ENCODE assay signal across 8 cellular contexts in the genomic region with DNA sequence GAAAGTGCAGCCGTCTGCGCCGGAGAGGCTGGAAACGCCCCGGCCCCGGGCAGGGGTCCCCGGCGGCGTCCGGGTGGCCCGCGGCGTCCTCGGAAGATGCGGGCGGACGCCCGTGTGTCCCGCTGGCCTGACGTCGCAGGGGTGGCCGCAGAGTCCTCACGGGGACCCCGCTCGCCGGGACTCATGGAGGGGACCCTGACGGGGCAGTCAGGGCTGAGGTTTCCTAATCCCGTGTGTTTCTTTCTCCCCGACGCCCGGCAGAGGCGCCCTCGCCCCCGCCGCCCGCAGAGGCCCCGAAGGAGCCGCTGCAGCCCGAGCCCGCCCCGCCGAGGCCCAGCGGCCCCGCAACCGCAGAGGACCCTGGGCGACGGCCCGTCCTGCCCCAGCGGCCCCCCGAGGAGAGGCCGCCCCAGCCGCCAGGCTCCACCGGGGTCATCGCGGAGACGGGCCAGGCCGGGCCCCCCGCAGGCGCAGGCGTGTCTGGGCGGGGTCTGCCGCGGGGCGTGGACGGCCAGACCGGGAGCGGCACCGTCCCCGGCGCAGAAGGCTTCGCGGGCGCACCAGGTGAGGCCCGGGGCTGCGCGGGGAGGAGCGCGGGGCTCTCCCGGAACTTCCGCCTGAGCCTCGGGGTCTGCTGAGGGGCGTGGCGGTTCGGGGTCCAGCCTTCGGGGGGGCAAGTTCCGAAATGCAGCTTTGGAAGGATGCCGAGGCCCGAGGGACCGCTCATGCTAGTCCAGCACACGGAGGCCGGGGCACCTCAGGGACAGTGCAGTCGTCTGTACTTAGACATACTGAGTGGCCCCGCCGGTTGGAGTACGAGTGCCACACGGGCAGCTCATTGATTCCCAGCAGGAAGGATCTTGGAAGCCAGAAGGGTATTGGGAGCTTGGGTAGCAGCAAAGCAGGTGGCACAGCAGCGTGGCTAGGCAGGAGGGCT. TPM values are rescaled to one million over a fixed set of nuclear protein-coding genes. Genes with fewer than 3 reads are reported as not detected.
DNase-seq lines count a peak whose midpoint lies in the region; ATAC-seq and TF ChIP-seq lines count a peak whose summit lies in the region.

No MANE protein-coding gene starts in this region.

- H3K27ac Mint-ChIP-seq in neural crest cell (ENCODE audit: unreplicated experiment) = no peak overlapping the region

- H3K79me2 ChIP-seq in Loucy (ENCODE audit: insufficient read depth, low read length) = no peaks in the 10 kb centered on the region; the same call in 1 of the 2 replicates

- peaks cover 6% of the 10 kb centered on the region for H3K4me1 ChIP-seq in Loucy (ENCODE audit: insufficient read depth, low read length, poor library complexity, severe bottlenecking)
- peaks cover 14 to 46% (median 20%) of the 10 kb centered on the region in 3 donors for H3K4me1 ChIP-seq in esophagus squamous epithelium
- H3K4me1 ChIP-seq in uterus = peaks cover 0 to 7% of the 10 kb centered on the region in 2 donors

- TF ChIP-seq CTCF in Loucy (conservative IDR thresholded peaks at IDR 0.05; ENCODE audit: low read length) (peak; percentile 39; the same call in 1 of the 2 replicates), esophagus squamous epithelium (IDR thresholded peaks at IDR 0.05) (peak in 1 of 6 experiments; percentile 12), neural crest cell (conservative IDR thresholded peaks at IDR 0.05) (peak; percentile 36), uterus (IDR thresholded peaks at IDR 0.05) (peak in 2 of 4 experiments; percentile 33 to 64)

- no peaks in the 10 kb centered on the region for H3K9me2 ChIP-seq in Loucy (replicated peaks; ENCODE audit: low read depth, low read length)

- peak overlapping the region; percentile 82 for H3K9ac ChIP-seq in Loucy (ENCODE audit: low read depth, low read length, poor library complexity, severe bottlenecking)

- H3K36me3 Mint-ChIP-seq in neural crest cell (ENCODE audit: low read depth) = peaks cover 11% of the 10 kb centered on the region

- 40% methylated on average over 1 to 2 of the region's 97 CpGs for WGBS in esophagus squamous epithelium, 2 donors

- H3K27me3 ChIP-seq in Loucy (ENCODE audit: insufficient read depth, low read length, poor library complexity, severe bottlenecking) (no peaks in the 10 kb centered on the region), esophagus squamous epithelium (peaks cover 0 to 32% (median 0%) of the 10 kb centered on the region in 4 donors), uterus (no peaks in the 10 kb centered on the region)

- H3K27me3 Mint-ChIP-seq in neural crest cell (ENCODE audit: low read depth) = peaks cover 15% of the 10 kb centered on the region

- intact Hi-C loops in esophagus squamous epithelium (cut with DNase I) = no loop called here
- intact Hi-C loops in uterus (cut with DNase I; ENCODE audit: low total_unique reads) = loop anchor here (10.0 kb wide), 1 partner anchor 252 kb away; a partner anchor contains a TSS

- H3K27ac ChIP-seq in esophagus squamous epithelium = peak overlapping the region; percentile 39 to 83 (median 70)
- peak overlapping the region; percentile 84 to 91 for H3K27ac ChIP-seq in uterus

- peak overlapping the region; percentile 74 for H2AFZ ChIP-seq in Loucy (ENCODE audit: low read length)

- H3K4me2 ChIP-seq in Loucy (ENCODE audit: low read depth, low read length, poor library complexity, severe bottlenecking) = peak overlapping the region; percentile 92

- peak in 1 of 4 donors; percentile 20 for TF ChIP-seq POLR2A in esophagus squamous epithelium (IDR thresholded peaks at IDR 0.05)
- TF ChIP-seq POLR2A in uterus (IDR thresholded peaks at IDR 0.05) = peak in 1 of 2 donors; percentile 32

- H3K9me3 ChIP-seq in Loucy (ENCODE audit: insufficient read depth, low read depth, low read length) = no peaks in the 10 kb centered on the region
- H3K9me3 ChIP-seq in esophagus squamous epithelium = no peaks in the 10 kb centered on the region
- H3K9me3 ChIP-seq in uterus = no peaks in the 10 kb centered on the region

- H4K20me1 ChIP-seq in Loucy (ENCODE audit: insufficient read depth, low read length, poor library complexity, severe bottlenecking) = no peaks in the 10 kb centered on the region

- H3K4me3 ChIP-seq in GM08714 (ENCODE audit: low read length) (peak overlapping the region; percentile 59; the same call in 1 of the 2 replicates), Loucy (ENCODE audit: low read length, poor library complexity, severe bottlenecking) (peak overlapping the region; percentile 81), esophagus squamous epithelium (peak overlapping the region; percentile 40 to 86 (median 52)), uterus (peak overlapping the region; percentile 39 to 58)

- peak overlapping the region; percentile 87 for H3K4me3 Mint-ChIP-seq in neural crest cell

- H3K4me1 Mint-ChIP-seq in neural crest cell = peaks cover 16% of the 10 kb centered on the region

- no peaks in the 10 kb centered on the region for H3F3A ChIP-seq in Loucy (ENCODE audit: low read depth)

- H3K36me3 ChIP-seq in Loucy (ENCODE audit: insufficient read depth, low read length) = no peaks in the 10 kb centered on the region
- H3K36me3 ChIP-seq in esophagus squamous epithelium = peaks cover 0 to 28% (median 0%) of the 10 kb centered on the region in 3 donors
- no peaks in the 10 kb centered on the region for H3K36me3 ChIP-seq in uterus

- ATAC-seq in GM21529 (IDR thresholded peaks at IDR 0.05; ENCODE audit: unreplicated experiment) = peak; percentile 61

- DNase-seq in activated CD8-positive, alpha-beta memory T cell treated with anti-CD3 and anti-CD28 coated beads for 48 hours (ENCODE audit: low read depth in 2 of 3, low spot score in 2 of 3) = peak in 2 of 3 experiments; percentile 34 to 39
- DNase-seq in esophagus squamous epithelium (lab: John Stamatoyannopoulos, UW) (no peak), neural crest cell (ENCODE audit: low read depth, low spot score) (peak; percentile 23), uterus (peak; percentile 58 to 59), KG1 (lab: John Stamatoyannopoulos, UW) (no peak)

- H3K9me3 Mint-ChIP-seq in neural crest cell = no peaks in the 10 kb centered on the region

RNA-seq across cellular contexts. Expression of a gene that starts 60.0 kb away (rescaled TPM):
- total RNA-seq in esophagus squamous epithelium (10 to 100 TPM in 1 of 4 donors, 1 to 10 TPM in 3; 3.2 to 11.1 (median 5.5) TPM), neural crest cell (16.0 and 19.2 TPM in 2 replicates), uterus (10 to 100 TPM; 25.6 to 60.2 (median 43.2) TPM)

Comparison
In these comparisons a context has a peak if more than half of its experiments do, and no peak if none do; other contexts are left out.
1. DNase-seq: peak in activated CD8-positive, alpha-beta memory T cell treated with anti-CD3 and anti-CD28 coated beads for 48 hours (2 of 3), neural crest cell (single experiment) and uterus (2 of 2); none in esophagus squamous epithelium (single experiment) and KG1 (single experiment).
2. Peak in every context shown above with its lines, with median percentiles within 50 percentile points of each other: H3K4me3 ChIP-seq.